In the genomic region with DNA sequence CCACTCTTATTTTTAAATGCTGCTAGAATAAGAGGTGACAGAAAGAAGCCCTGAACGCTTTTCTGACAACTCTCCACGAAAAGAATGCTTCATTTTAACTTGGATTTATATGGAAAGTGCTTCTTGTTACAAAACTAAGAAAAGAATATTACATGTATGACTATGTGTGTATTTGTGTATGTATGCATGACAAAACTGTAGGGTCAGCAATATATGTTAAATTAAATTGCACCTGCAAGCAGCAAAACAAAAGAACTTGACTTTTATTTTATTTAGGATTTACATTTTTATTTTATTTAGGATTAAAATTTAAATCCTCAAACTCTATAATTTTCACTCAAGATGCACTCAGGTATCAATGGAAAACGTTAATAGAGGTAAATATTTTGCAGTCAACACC, we compare ENCODE assay signal across 4 cellular contexts.
TF ChIP-seq lines count a peak whose summit lies in the region.

No MANE protein-coding gene starts in this region.

TF ChIP-seq in HepG2, 621 proteins besides CTCF, POLR2A, EP300 and RAD21:
- TF ChIP-seq ZNF605 (CRISPR knock-in tag; IDR thresholded peaks at IDR 0.05) (no peak), MAFF (IDR thresholded peaks at IDR 0.05; ENCODE audit: low read depth, low read length) (peak; percentile 80), RFXAP (CRISPR knock-in tag; IDR thresholded peaks at IDR 0.05; ENCODE audit: borderline replicate concordance) (no peak), ATM (IDR thresholded peaks at IDR 0.05; ENCODE audit: borderline replicate concordance) (no peak), ZNF737 (CRISPR knock-in tag; IDR thresholded peaks at IDR 0.05; ENCODE audit: borderline replicate concordance) (no peak), CHD4 (IDR thresholded peaks at IDR 0.05; ENCODE audit: borderline replicate concordance, low read length) (no peak), CC2D1A (CRISPR knock-in tag; IDR thresholded peaks at IDR 0.05) (no peak), ZNF768 (CRISPR knock-in tag; IDR thresholded peaks at IDR 0.05) (no peak), MAFK (conservative IDR thresholded peaks at IDR 0.05 in 1 of 2, IDR thresholded peaks at IDR 0.05 in 1 of 2; ENCODE audit: low read length in 2 of 2) (peak; percentile 81 to 88), BHLHE40 (IDR thresholded peaks at IDR 0.05; ENCODE audit: low read length) (no peak), RXRB (CRISPR knock-in tag; IDR thresholded peaks at IDR 0.05; ENCODE audit: borderline replicate concordance) (no peak)

TF ChIP-seq in A549, 52 proteins besides CTCF, POLR2A, EP300 and RAD21:
- TF ChIP-seq MYC (IDR thresholded peaks at IDR 0.05; ENCODE audit: borderline replicate concordance, low read length) (no peak), JUN (IDR thresholded peaks at IDR 0.05) (no peak), MAFK (IDR thresholded peaks at IDR 0.05; ENCODE audit: partially characterized antibody) (peak; percentile 56)

TF ChIP-seq in IMR-90, 13 proteins besides CTCF, POLR2A, EP300 and RAD21:
- TF ChIP-seq ELK1 (IDR thresholded peaks at IDR 0.05; ENCODE audit: borderline replicate concordance, low read depth, low read length): no peak
- TF ChIP-seq BHLHE40 (IDR thresholded peaks at IDR 0.05; ENCODE audit: low read depth, low read length): no peak
- TF ChIP-seq SMC3 (IDR thresholded peaks at IDR 0.05; ENCODE audit: low read depth, low read length): no peak
- TF ChIP-seq MAFK (IDR thresholded peaks at IDR 0.05; ENCODE audit: low read depth, low read length): peak; percentile 66
- no peak for TF ChIP-seq RCOR1 (IDR thresholded peaks at IDR 0.05; ENCODE audit: insufficient replicate concordance, low read length)
- no peak for TF ChIP-seq FOS (IDR thresholded peaks at IDR 0.05; ENCODE audit: low read depth, low read length)
- no peak for TF ChIP-seq CEBPB (IDR thresholded peaks at IDR 0.05; ENCODE audit: low read depth, low read length)
- no peak for TF ChIP-seq MXI1 (IDR thresholded peaks at IDR 0.05; ENCODE audit: borderline replicate concordance, low read depth, low read length)
- no peak for TF ChIP-seq NFE2L2 (IDR thresholded peaks at IDR 0.05; ENCODE audit: low read depth, low read length)

TF ChIP-seq in K562, 482 proteins besides CTCF, POLR2A, EP300 and RAD21:
- TF ChIP-seq RBFOX2 (IDR thresholded peaks at IDR 0.05; ENCODE audit: low read depth, low read length) (no peak), ZSCAN29 (IDR thresholded peaks at IDR 0.05) (no peak), MAFK (IDR thresholded peaks at IDR 0.05; ENCODE audit: low read length) (peak; percentile 40; the same call in 1 of the 2 replicates), C11orf30 (IDR thresholded peaks at IDR 0.05; ENCODE audit: low read depth) (peak; percentile 34; the same call in 1 of the 2 replicates), HIVEP1 (CRISPR knock-in tag; IDR thresholded peaks at IDR 0.05) (no peak), ZNF316 (IDR thresholded peaks at IDR 0.05) (peak; percentile 73), MAFF (IDR thresholded peaks at IDR 0.05; ENCODE audit: low read length) (peak; percentile 24; the same call in 1 of the 2 replicates)
- TF ChIP-seq, protein P1, sequence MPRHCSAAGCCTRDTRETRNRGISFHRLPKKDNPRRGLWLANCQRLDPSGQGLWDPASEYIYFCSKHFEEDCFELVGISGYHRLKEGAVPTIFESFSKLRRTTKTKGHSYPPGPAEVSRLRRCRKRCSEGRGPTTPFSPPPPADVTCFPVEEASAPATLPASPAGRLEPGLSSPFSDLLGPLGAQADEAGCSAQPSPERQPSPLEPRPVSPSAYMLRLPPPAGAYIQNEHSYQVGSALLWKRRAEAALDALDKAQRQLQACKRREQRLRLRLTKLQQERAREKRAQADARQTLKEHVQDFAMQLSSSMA (CRISPR knock-in tag; IDR thresholded peaks at IDR 0.05): no peak
TF ChIP-seq in K562: peak in this region for 4.
